1 cellular context compared by ENCODE assay signal in genomic region chr13:114234645-114235421, GRCh38.
TF ChIP-seq lines count a peak whose summit lies in the region.

CDC16 (plus strand) TSS chr13:114234897; CDS start chr13:114235085, 188 bp downstream.

TF ChIP-seq in K562, 482 proteins besides CTCF, POLR2A, EP300 and RAD21 (continued from another document and continues in another):
- TF ChIP-seq ARID3A (IDR thresholded peaks at IDR 0.05; ENCODE audit: borderline replicate concordance, low read depth, low read length) (no peak), NFRKB (IDR thresholded peaks at IDR 0.05; ENCODE audit: low read depth) (peak; percentile 57; the same call in 1 of the 2 replicates), GTF3C2 (IDR thresholded peaks at IDR 0.05; ENCODE audit: borderline replicate concordance, extremely low read depth, insufficient read length) (no peak), GABPA (tag; conservative IDR thresholded peaks at IDR 0.05; ENCODE audit: low read depth) (peak; percentile 98), RREB1 (CRISPR knock-in tag; IDR thresholded peaks at IDR 0.05) (0 out of 2 replicates have a peak, but pooled peaks have one; percentile 23), WHSC1 (IDR thresholded peaks at IDR 0.05; ENCODE audit: low read length) (no peak), HMGN3 (IDR thresholded peaks at IDR 0.05; ENCODE audit: borderline replicate concordance, extremely low read depth, insufficient read length, low read depth, low read length) (peak; percentile 51), E2F4 (CRISPR knock-in tag; IDR thresholded peaks at IDR 0.05; ENCODE audit: low read depth) (peak; percentile 84; the same call in 1 of the 2 replicates), MYBL2 (IDR thresholded peaks at IDR 0.05; ENCODE audit: low read depth) (peak; percentile 54; the same call in 1 of the 2 replicates), MYBL2 (CRISPR knock-in tag; IDR thresholded peaks at IDR 0.05; ENCODE audit: borderline replicate concordance) (no peak), MYC (IDR thresholded peaks at IDR 0.05; ENCODE audit: low read depth, low read length) (peak; percentile 84), MYC (CRISPR knock-in tag; IDR thresholded peaks at IDR 0.05; ENCODE audit: borderline replicate concordance, low read depth) (no peak), CREB3 (tag; conservative IDR thresholded peaks at IDR 0.05; ENCODE audit: low read depth) (peak; percentile 61; the same call in 1 of the 2 replicates), CHD1 (IDR thresholded peaks at IDR 0.05; ENCODE audit: low read length) (peak; percentile 50), ZNF232 (CRISPR knock-in tag; IDR thresholded peaks at IDR 0.05) (peak; percentile 46; the same call in 1 of the 2 replicates), BCLAF1 (IDR thresholded peaks at IDR 0.05; ENCODE audit: borderline replicate concordance in 1 of 2, control insufficient read depth in 1 of 2, low read depth in 2 of 2, low read length in 1 of 2) (0 out of 4 replicates have a peak, but pooled peaks of 1 of the 2 experiments have one; percentile 64), L3MBTL2 (IDR thresholded peaks at IDR 0.05) (peak; percentile 99), ERF (CRISPR knock-in tag; IDR thresholded peaks at IDR 0.05) (peak; percentile 30; the same call in 1 of the 2 replicates), MAZ (CRISPR knock-in tag; conservative IDR thresholded peaks at IDR 0.05 in 1 of 2, IDR thresholded peaks at IDR 0.05 in 1 of 2) (peak; percentile 73 to 75; a peak in 3 of 4 replicates), KAT2B (IDR thresholded peaks at IDR 0.05; ENCODE audit: low read depth, low read length) (no peak), ZNF263 (CRISPR knock-in tag; IDR thresholded peaks at IDR 0.05; ENCODE audit: borderline replicate concordance) (peak; percentile 70), ZNF511 (CRISPR knock-in tag; IDR thresholded peaks at IDR 0.05) (peak; percentile 94), TBP (optimal IDR thresholded peaks at IDR 0.05; ENCODE audit: low read depth, low read length) (peak; percentile 17), RBBP5 (IDR thresholded peaks at IDR 0.05; ENCODE audit: borderline replicate concordance, insufficient read depth, low read length, poor library complexity, severe bottlenecking) (peak; percentile 74), CXXC5 (CRISPR knock-in tag; IDR thresholded peaks at IDR 0.05) (peak; percentile 61), SAP30 (IDR thresholded peaks at IDR 0.05; ENCODE audit: borderline replicate concordance, insufficient read depth, low read depth, low read length, poor library complexity, severe bottlenecking) (peak; percentile 15), ZNF217 (CRISPR knock-in tag; IDR thresholded peaks at IDR 0.05) (no peak), ZNF77 (CRISPR knock-in tag; IDR thresholded peaks at IDR 0.05) (no peak), U2AF1 (optimal IDR thresholded peaks at IDR 0.05; ENCODE audit: low read depth, low read length) (no peak)
